ENCODE assay signal across 9 cellular contexts in the genomic region with DNA sequence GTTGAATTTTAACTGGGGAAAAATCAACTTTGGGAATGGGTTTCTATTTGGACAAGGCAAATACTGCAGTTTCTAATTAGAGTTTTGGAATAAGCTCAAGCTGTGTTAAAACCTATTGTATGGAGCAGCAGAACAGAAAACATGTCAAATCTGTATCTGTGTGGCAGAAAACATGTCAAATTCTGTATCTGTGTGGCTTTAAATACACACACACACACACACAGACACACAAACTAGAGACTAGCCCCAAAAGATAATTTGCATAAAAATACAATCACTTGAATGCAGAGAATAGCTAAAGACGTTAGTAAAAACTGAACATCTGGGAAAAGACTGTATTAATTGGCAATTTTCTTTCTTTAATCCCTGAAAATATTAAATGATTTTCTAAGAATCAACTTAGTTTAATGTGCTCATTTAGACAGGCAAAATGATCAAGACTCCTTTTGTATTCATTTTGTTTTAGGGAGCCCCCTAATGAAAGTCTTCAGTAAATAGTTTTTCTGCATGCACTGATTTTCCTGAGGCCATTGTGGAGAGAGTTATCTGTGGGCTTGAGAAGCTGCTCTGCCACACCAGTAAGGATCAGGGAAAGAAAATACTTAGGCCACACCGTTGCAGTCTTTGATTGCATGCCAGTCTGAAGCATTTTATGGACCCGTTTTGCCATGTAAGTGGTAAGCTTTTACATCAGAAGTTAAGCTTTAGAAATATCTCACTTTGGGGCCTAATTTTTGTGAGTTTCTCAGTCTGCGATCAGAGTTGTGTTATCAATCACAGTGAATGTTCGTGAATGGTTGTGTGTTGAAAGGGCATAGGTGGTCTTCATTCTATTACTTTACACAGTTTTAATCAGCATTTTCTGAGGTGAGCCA. TPM values are rescaled to one million over a fixed set of nuclear protein-coding genes. Genes with fewer than 3 reads are reported as not detected.
DNase-seq lines count a peak whose midpoint lies in the region; ATAC-seq, FAIRE-seq and TF ChIP-seq lines count a peak whose summit lies in the region.
"Had no signal": no experiment of that assay in that cellular context is flagged by ENCODE, and none has a peak within 500 bp of the region (broad histone marks: within the 10 kb centered on the region; RNA-seq: fewer than 3 reads in every experiment).

No MANE protein-coding gene starts in this region.

- H3K27ac Mint-ChIP-seq in activated T-helper 17 cell treated with anti-CD3 and anti-CD28 coated beads, Interleukin-2, amount 50 U/mL, for 72 hours = no peak overlapping the region
- H3K27ac Mint-ChIP-seq: activated naive CD4-positive, alpha-beta T cell treated with anti-CD3 and anti-CD28 coated beads, Interleukin-2, amount 50 U/mL, for 24 hours had no signal

- peak; percentile 21 to 53 for DNase-seq in cardiac muscle cell (ENCODE audit: low read depth in 1 of 2, low spot score in 1 of 2)
- DNase-seq in left ventricle myocardium superior = no peak
- no peak for DNase-seq in keratinocyte (ENCODE audit: low read depth, low spot score)
- no peak for DNase-seq in uterus
- no peak for DNase-seq in GM12892 (ENCODE audit: insufficient read length)

- TF ChIP-seq POLR2A in uterus (IDR thresholded peaks at IDR 0.05) (no peak), GM12892 (IDR thresholded peaks at IDR 0.05; ENCODE audit: low read depth, low read length) (no peak)

- H3K9ac ChIP-seq in keratinocyte (ENCODE audit: control insufficient read depth, extremely low read depth, insufficient read depth, low read length) = peak overlapping the region; percentile 78

- H3K9me1 ChIP-seq in keratinocyte (ENCODE audit: control insufficient read depth, extremely low read depth, insufficient read depth, low read length) = peaks cover 2% of the 10 kb centered on the region

- FAIRE-seq in keratinocyte (lab: Jason Lieb, UNC) = no peak
- no peak for FAIRE-seq in GM12892 (lab: Jason Lieb, UNC)

- H3K36me3 Mint-ChIP-seq in activated T-helper 17 cell treated with anti-CD3 and anti-CD28 coated beads, Interleukin-2, amount 50 U/mL, for 72 hours (ENCODE audit: low read depth) = peaks cover 6% of the 10 kb centered on the region
- H3K36me3 Mint-ChIP-seq: activated naive CD4-positive, alpha-beta T cell treated with anti-CD3 and anti-CD28 coated beads, Interleukin-2, amount 50 U/mL, for 24 hours had no signal

- H3K4me3 Mint-ChIP-seq in activated T-helper 17 cell treated with anti-CD3 and anti-CD28 coated beads, Interleukin-2, amount 50 U/mL, for 72 hours = peak overlapping the region; percentile 56

- intact Hi-C loops in left ventricle myocardium superior (cut with micrococcal nuclease) (no loop called here), uterus (cut with DNase I; ENCODE audit: low total_unique reads) (no loop called here)

- peaks cover 5% of the 10 kb centered on the region for H3K27me3 Mint-ChIP-seq in activated T-helper 17 cell treated with anti-CD3 and anti-CD28 coated beads, Interleukin-2, amount 50 U/mL, for 72 hours

- peaks cover 68% of the 10 kb centered on the region for H3K79me2 ChIP-seq in keratinocyte (ENCODE audit: control insufficient read depth, insufficient read depth, low read length)

- H3K36me3 ChIP-seq in cardiac muscle cell = no peaks in the 10 kb centered on the region
- H3K36me3 ChIP-seq in keratinocyte (ENCODE audit: control insufficient read depth in 2 of 2, extremely low read depth in 1 of 2, insufficient read depth in 2 of 2, low read length in 2 of 2) = no peaks in the 10 kb centered on the region
- no peaks in the 10 kb centered on the region for H3K36me3 ChIP-seq in uterus

- H3K27ac ChIP-seq in cardiac muscle cell = no peak overlapping the region
- H3K27ac ChIP-seq in keratinocyte (ENCODE audit: control insufficient read depth, insufficient read depth, low read length) = peak overlapping the region; percentile 67
- H3K27ac ChIP-seq in uterus = peak overlapping the region; percentile 86 to 93

- no peaks in the 10 kb centered on the region for H4K20me1 ChIP-seq in keratinocyte (ENCODE audit: control insufficient read depth, extremely low read depth, insufficient read depth, low read length)

- H2AFZ ChIP-seq in keratinocyte (ENCODE audit: control insufficient read depth, low read length) = no peak overlapping the region

- peak overlapping the region; percentile 82 for H3K4me2 ChIP-seq in keratinocyte (ENCODE audit: control insufficient read depth, extremely low read depth, insufficient read depth, low read depth, low read length)

- H3K27me3 ChIP-seq in cardiac muscle cell (no peaks in the 10 kb centered on the region), keratinocyte (ENCODE audit: control insufficient read depth, extremely low read depth, insufficient read depth, low read length) (no peaks in the 10 kb centered on the region), uterus (no peaks in the 10 kb centered on the region)

- dilution Hi-C loops in keratinocyte (cut with MboI; ENCODE audit: extremely low pct_ligation_motif_present, low sequenced_read_pairs) = no loop called here

- TF ChIP-seq CTCF in cardiac muscle cell (IDR thresholded peaks at IDR 0.05; ENCODE audit: low read depth, low read length) (peak; percentile 31), keratinocyte (optimal IDR thresholded peaks at IDR 0.05 in 1 of 3, IDR thresholded peaks at IDR 0.05 in 1 of 3, conservative IDR thresholded peaks at IDR 0.05 in 1 of 3; ENCODE audit: extremely low read depth in 1 of 3, insufficient read depth in 2 of 3, low read length in 3 of 3) (no peak), uterus (IDR thresholded peaks at IDR 0.05) (peak in 1 of 4 experiments; percentile 10)

- ATAC-seq in left ventricle myocardium superior (no peak), GM19455 (IDR thresholded peaks at IDR 0.05; ENCODE audit: unreplicated experiment) (no peak), GM18868 (IDR thresholded peaks at IDR 0.05; ENCODE audit: unreplicated experiment) (no peak)
- ATAC-seq in activated T-helper 17 cell treated with anti-CD3 and anti-CD28 coated beads, Interleukin-2, amount 50 U/mL, for 72 hours (replicated peaks) = no peak

- no peaks in the 10 kb centered on the region for H3K9me3 Mint-ChIP-seq in activated T-helper 17 cell treated with anti-CD3 and anti-CD28 coated beads, Interleukin-2, amount 50 U/mL, for 72 hours
- H3K9me3 Mint-ChIP-seq: activated naive CD4-positive, alpha-beta T cell treated with anti-CD3 and anti-CD28 coated beads, Interleukin-2, amount 50 U/mL, for 24 hours had no signal

- H3K4me3 ChIP-seq in cardiac muscle cell (peak overlapping the region; percentile 99), keratinocyte (ENCODE audit: control insufficient read depth in 2 of 3, extremely low read depth in 1 of 3, insufficient read depth in 2 of 3, low read depth in 1 of 3, low read length in 3 of 3) (peak overlapping the region; percentile 70 to 74 (median 73)), uterus (peak overlapping the region; percentile 62 to 99)

- H3K4me1 Mint-ChIP-seq in activated T-helper 17 cell treated with anti-CD3 and anti-CD28 coated beads, Interleukin-2, amount 50 U/mL, for 72 hours = peaks cover 6% of the 10 kb centered on the region

- peaks cover 6% of the 10 kb centered on the region for H3K4me1 ChIP-seq in cardiac muscle cell (ENCODE audit: low read depth)
- peaks cover 27% of the 10 kb centered on the region for H3K4me1 ChIP-seq in keratinocyte (ENCODE audit: control insufficient read depth, extremely low read depth, insufficient read depth, low read length)
- peaks cover 0 to 8% of the 10 kb centered on the region in 2 donors for H3K4me1 ChIP-seq in uterus

- no peaks in the 10 kb centered on the region for H3K9me3 ChIP-seq in cardiac muscle cell (ENCODE audit: low read depth)
- no peaks in the 10 kb centered on the region for H3K9me3 ChIP-seq in keratinocyte (ENCODE audit: control insufficient read depth, low read depth, low read length)
- H3K9me3 ChIP-seq in uterus = no peaks in the 10 kb centered on the region

RNA-seq across cellular contexts. Expression of a gene that starts 2.2 kb away (rescaled TPM):
- total RNA-seq in cardiac muscle cell (20.0 and 27.8 TPM in 2 replicates), left ventricle myocardium superior (98.0 TPM), uterus (10 to 100 TPM; 20.6 to 99.3 (median 73.1) TPM)
- polyA plus RNA-seq in cardiac muscle cell (33.3 and 37.4 TPM in 2 replicates), keratinocyte (80.2 to 125 TPM (median 95.3 TPM) in 3 replicates)
- 10 to 100 TPM in 1 of 2 donors, 1 to 10 TPM in 1; 9.7 to 54.4 TPM for total RNA-seq in activated T-helper 17 cell treated with anti-CD3 and anti-CD28 coated beads, Interleukin-2, amount 50 U/mL, for 72 hours
- 164 TPM for polyA plus RNA-seq in keratinocyte (2011; ENCODE audit: low read depth)
- polyA plus RNA-seq in keratinocyte (2011; cell fraction: cytosol; rRNA removed) = 91.4 and 123 TPM in 2 replicates
- 58.8 and 65.8 TPM in 2 replicates for polyA plus RNA-seq in keratinocyte (2011; cell fraction: nucleus; rRNA removed)
- polyA plus RNA-seq in keratinocyte (2012; ENCODE audit: low replicate concordance) = 66.1 and 86.1 TPM in 2 replicates
- 28.6 to 83.5 TPM (median 82.7 TPM) in 3 replicates for polyA minus RNA-seq in keratinocyte
- polyA minus RNA-seq in keratinocyte (2011; cell fraction: cytosol; rRNA and poly(A)+ RNA removed) = 77.3 TPM
- 34.2 and 61.2 TPM in 2 replicates for polyA minus RNA-seq in keratinocyte (2011; cell fraction: nucleus; rRNA and poly(A)+ RNA removed)
- 13.0 TPM for polyA plus RNA-seq in GM12892 (2012; ENCODE audit: missing spikeins)

Comparison
In these comparisons a context has a peak if more than half of its experiments do, and no peak if none do; other contexts are left out.
1. DNase-seq: peak in cardiac muscle cell (2 of 2); none in left ventricle myocardium superior (single experiment), keratinocyte (single experiment), uterus (0 of 2) and GM12892 (single experiment).
2. Peak in every context shown above with its lines, with median percentiles within 50 percentile points of each other: H3K4me3 ChIP-seq.